In the genomic region with DNA sequence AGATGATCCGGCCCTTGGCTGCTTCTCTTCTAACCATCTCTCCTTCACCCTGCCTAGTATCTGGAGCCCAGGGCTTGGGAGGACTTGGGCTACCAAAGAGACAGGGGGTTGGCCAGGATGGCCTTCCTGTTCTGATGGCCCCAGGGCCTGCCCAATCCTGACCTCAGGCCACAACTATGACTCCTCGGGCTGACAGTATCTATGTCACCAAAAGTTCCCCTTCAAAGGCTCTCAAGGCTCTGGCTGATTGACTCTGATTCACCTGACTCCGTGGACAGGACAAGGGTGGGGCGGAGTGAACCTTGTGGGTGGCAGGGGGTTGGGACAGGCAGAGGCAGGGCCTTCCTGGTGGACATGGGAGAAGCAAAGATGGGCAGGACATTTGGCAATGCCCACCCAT, we compare ENCODE assay signal across 8 cellular contexts. TPM values are rescaled to one million over a fixed set of nuclear protein-coding genes. Genes with fewer than 3 reads are reported as not detected.
DNase-seq lines count a peak whose midpoint lies in the region; ATAC-seq and TF ChIP-seq lines count a peak whose summit lies in the region.

No MANE protein-coding gene starts in this region.

- no peaks in the 10 kb centered on the region for H3K27me3 ChIP-seq in foreskin keratinocyte

- H3K27me3 Mint-ChIP-seq in activated CD8-positive, alpha-beta T cell treated with anti-CD3 and anti-CD28 coated beads, Interleukin-2, amount 10 ng/mL, durations not matched to agents 7 days and 5 days (ENCODE audit: low read depth) = no peaks in the 10 kb centered on the region
- H3K27me3 Mint-ChIP-seq in naive B cell = no peaks in the 10 kb centered on the region

- H3K27ac Mint-ChIP-seq in activated CD8-positive, alpha-beta T cell treated with anti-CD3 and anti-CD28 coated beads, Interleukin-2, amount 10 ng/mL, durations not matched to agents 7 days and 5 days = peak overlapping the region; percentile 85
- peak overlapping the region; percentile 96 to 99 (median 98) for H3K27ac Mint-ChIP-seq in naive B cell

- CTCF ChIA-PET in activated CD8-positive, alpha-beta T cell treated with anti-CD3 and anti-CD28 coated beads, Interleukin-2, amount 10 ng/mL, durations not matched to agents 7 days and 5 days (lab: Charles Lee) = interaction anchor here (1.1 to 6.1 kb wide), 6 partner anchors 14 to 112 kb away, joined by 4 to 85 read pairs (median 7); a partner anchor contains a TSS

- DNase-seq in ELR (ENCODE audit: low read depth) (peak; percentile 28), naive B cell (no peak), iPS-NIHi11 (ENCODE audit: low spot score) (no peak), NCI-H1417 treated with DMSO at 0.1 percent for 48 hours (lab: John Stamatoyannopoulos, UW) (no peak), foreskin keratinocyte (no peak), Kasumi-1 (lab: John Stamatoyannopoulos, UW) (no peak)
- DNase-seq in activated CD8-positive, alpha-beta T cell treated with anti-CD3 and anti-CD28 coated beads, Interleukin-2, amount 10 ng/mL, durations not matched to agents 7 days and 5 days = no peak

- H3K4me1 ChIP-seq in foreskin keratinocyte = no peaks in the 10 kb centered on the region

- peaks cover 28% of the 10 kb centered on the region for H3K36me3 Mint-ChIP-seq in activated CD8-positive, alpha-beta T cell treated with anti-CD3 and anti-CD28 coated beads, Interleukin-2, amount 10 ng/mL, durations not matched to agents 7 days and 5 days (ENCODE audit: low read depth)
- no peaks in the 10 kb centered on the region for H3K36me3 Mint-ChIP-seq in naive B cell

- POLR2A ChIA-PET in activated CD8-positive, alpha-beta T cell treated with anti-CD3 and anti-CD28 coated beads, Interleukin-2, amount 10 ng/mL, durations not matched to agents 7 days and 5 days (lab: Charles Lee) = interaction anchor here (1.0 to 12.8 kb wide), 3 partner anchors 12 to 94 kb away, joined by 3 to 143 read pairs (median 4); a partner anchor contains a TSS

- no peak overlapping the region for H3K27ac ChIP-seq in foreskin keratinocyte

- H3K4me1 Mint-ChIP-seq in activated CD8-positive, alpha-beta T cell treated with anti-CD3 and anti-CD28 coated beads, Interleukin-2, amount 10 ng/mL, durations not matched to agents 7 days and 5 days (ENCODE audit: low read depth) = peaks cover 77% of the 10 kb centered on the region
- peaks cover 68 to 96% (median 90%) of the 10 kb centered on the region in 3 donors for H3K4me1 Mint-ChIP-seq in naive B cell

- peak overlapping the region; percentile 62 for H3K4me3 Mint-ChIP-seq in activated CD8-positive, alpha-beta T cell treated with anti-CD3 and anti-CD28 coated beads, Interleukin-2, amount 10 ng/mL, durations not matched to agents 7 days and 5 days
- peak overlapping the region; percentile 58 to 93 (median 78) for H3K4me3 Mint-ChIP-seq in naive B cell

- TF ChIP-seq CTCF in foreskin keratinocyte (conservative IDR thresholded peaks at IDR 0.05) = no peak

- no peaks in the 10 kb centered on the region for H3K9me3 Mint-ChIP-seq in activated CD8-positive, alpha-beta T cell treated with anti-CD3 and anti-CD28 coated beads, Interleukin-2, amount 10 ng/mL, durations not matched to agents 7 days and 5 days (ENCODE audit: insufficient read depth)
- no peaks in the 10 kb centered on the region for H3K9me3 Mint-ChIP-seq in naive B cell

- ATAC-seq in GM21786 (IDR thresholded peaks at IDR 0.05; ENCODE audit: unreplicated experiment) (peak; percentile 31), naive B cell (ENCODE audit: low read depth in 2 of 2) (peak; percentile 38 to 42), foreskin keratinocyte (no peak)
- ATAC-seq in activated CD8-positive, alpha-beta T cell treated with anti-CD3 and anti-CD28 coated beads, Interleukin-2, amount 10 ng/mL, durations not matched to agents 7 days and 5 days = peak; percentile 12

RNA-seq across cellular contexts. Expression of a gene that starts 12.7 kb away (rescaled TPM):
- 10 to 100 TPM; 34.8 to 40.1 TPM for total RNA-seq in activated CD8-positive, alpha-beta T cell treated with anti-CD3 and anti-CD28 coated beads, Interleukin-2, amount 10 ng/mL, durations not matched to agents 7 days and 5 days
- polyA plus RNA-seq in naive B cell (ENCODE audit: low read depth in 6 of 6) (10 to 100 TPM in 3 of 6 donors, 1 to 10 TPM in 3; 6.9 to 15.8 (median 9.1) TPM), foreskin keratinocyte (13.1 and 13.3 TPM in 2 replicates)
- 17.2 and 18.5 TPM in 2 replicates for total RNA-seq in foreskin keratinocyte
